In genomic region chr20:41249781-41250281, GRCh38 we compare ENCODE assay signal across 9 cellular contexts.
DNase-seq lines count a peak whose midpoint lies in the region; ATAC-seq and TF ChIP-seq lines count a peak whose summit lies in the region.
"Had no signal": no experiment of that assay in that cellular context is flagged by ENCODE, and none has a peak within 500 bp of the region (broad histone marks: within the 10 kb centered on the region; RNA-seq: fewer than 3 reads in every experiment).

No MANE protein-coding gene starts in this region.

- intact Hi-C loops in right cardiac atrium (cut with DNase I): loop anchor here (5.0 to 10.0 kb wide), 3 partner anchors 55 to 85 kb away; partner anchors contain the start of gene ZHX3 (in 1 of the 4)

- H3K4me1 ChIP-seq in right cardiac atrium (ENCODE audit: control insufficient read depth, insufficient read depth, low read length): peaks cover 29% of the 10 kb centered on the region

- H3K4me3 Mint-ChIP-seq in stimulated activated naive CD8-positive, alpha-beta T cell treated with anti-CD3 and anti-CD28 coated beads, Interleukin-15, Interleukin-2, amounts not matched to agents 100 ng/mL and 50 ng/mL, for 24 hours: no peak overlapping the region
- H3K4me3 Mint-ChIP-seq: activated naive CD8-positive, alpha-beta T cell treated with anti-CD3 and anti-CD28 coated beads, Interleukin-2, amount 10 ng/mL, durations not matched to agents 7 days and 5 days had no signal

- 38% methylated on average over 4 of the region's 4 CpGs for WGBS in right cardiac atrium

- H3K9me3 Mint-ChIP-seq in stimulated activated naive CD8-positive, alpha-beta T cell treated with anti-CD3 and anti-CD28 coated beads, Interleukin-15, Interleukin-2, amounts not matched to agents 100 ng/mL and 50 ng/mL, for 24 hours: no peaks in the 10 kb centered on the region
- H3K9me3 Mint-ChIP-seq: activated naive CD8-positive, alpha-beta T cell treated with anti-CD3 and anti-CD28 coated beads, Interleukin-2, amount 10 ng/mL, durations not matched to agents 7 days and 5 days had no signal

- H3K4me1 Mint-ChIP-seq in stimulated activated naive CD8-positive, alpha-beta T cell treated with anti-CD3 and anti-CD28 coated beads, Interleukin-15, Interleukin-2, amounts not matched to agents 100 ng/mL and 50 ng/mL, for 24 hours (ENCODE audit: low read depth): peaks cover 37% of the 10 kb centered on the region

- H3K4me3 ChIP-seq in WI38 (ENCODE audit: low read depth, low read length): no peak overlapping the region
- H3K4me3 ChIP-seq in right cardiac atrium (ENCODE audit: low read length): no peak overlapping the region
- H3K4me3 ChIP-seq in skeletal muscle cell (ENCODE audit: low read depth, low read length): no peak overlapping the region

- no peaks in the 10 kb centered on the region for H3K27me3 Mint-ChIP-seq in stimulated activated naive CD8-positive, alpha-beta T cell treated with anti-CD3 and anti-CD28 coated beads, Interleukin-15, Interleukin-2, amounts not matched to agents 100 ng/mL and 50 ng/mL, for 24 hours
- H3K27me3 Mint-ChIP-seq: activated naive CD8-positive, alpha-beta T cell treated with anti-CD3 and anti-CD28 coated beads, Interleukin-2, amount 10 ng/mL, durations not matched to agents 7 days and 5 days had no signal

- no peaks in the 10 kb centered on the region for H3K36me3 Mint-ChIP-seq in stimulated activated naive CD8-positive, alpha-beta T cell treated with anti-CD3 and anti-CD28 coated beads, Interleukin-15, Interleukin-2, amounts not matched to agents 100 ng/mL and 50 ng/mL, for 24 hours (ENCODE audit: low read depth)

- ATAC-seq in stimulated activated naive CD8-positive, alpha-beta T cell treated with anti-CD3 and anti-CD28 coated beads, Interleukin-15, Interleukin-2, amounts not matched to agents 100 U/mL and 50 U/mL, for 24 hours: no peak
- ATAC-seq in right cardiac atrium (peak; percentile 10 to 56), HG03045 (IDR thresholded peaks at IDR 0.05; ENCODE audit: unreplicated experiment) (no peak), GM19467 (IDR thresholded peaks at IDR 0.05; ENCODE audit: unreplicated experiment) (no peak)

- H3K27ac Mint-ChIP-seq in stimulated activated naive CD8-positive, alpha-beta T cell treated with anti-CD3 and anti-CD28 coated beads, Interleukin-15, Interleukin-2, amounts not matched to agents 100 ng/mL and 50 ng/mL, for 24 hours: peak overlapping the region; percentile 29
- H3K27ac Mint-ChIP-seq: activated naive CD8-positive, alpha-beta T cell treated with anti-CD3 and anti-CD28 coated beads, Interleukin-2, amount 10 ng/mL, durations not matched to agents 7 days and 5 days had no signal

- no peak for DNase-seq in stimulated activated naive CD8-positive, alpha-beta T cell treated with anti-CD3 and anti-CD28 coated beads, Interleukin-15, Interleukin-2, amounts not matched to agents 100 U/mL and 50 U/mL, for 24 hours
- DNase-seq in right cardiac atrium (peak in 2 of 3 donors; percentile 36 to 67), skeletal muscle cell (ENCODE audit: low read depth) (peak; percentile 36), DMS53 (lab: John Stamatoyannopoulos, UW) (no peak)
- DNase-seq: activated naive CD8-positive, alpha-beta T cell treated with anti-CD3 and anti-CD28 coated beads, Interleukin-2, amount 10 ng/mL, durations not matched to agents 7 days and 5 days had no signal

- H3K27me3 ChIP-seq in right cardiac atrium (ENCODE audit: control insufficient read depth, insufficient read depth): no peaks in the 10 kb centered on the region

- peak; percentile 17 for TF ChIP-seq CTCF in WI38 (IDR thresholded peaks at IDR 0.05; ENCODE audit: low read depth, low read length)

- H3K27ac ChIP-seq in right cardiac atrium (ENCODE audit: low read length): peak overlapping the region; percentile 98

- no peaks in the 10 kb centered on the region for H3K9me3 ChIP-seq in right cardiac atrium (ENCODE audit: control insufficient read depth, low read length)

Comparison
In these comparisons a context has a peak if more than half of its experiments do, and no peak if none do; other contexts are left out.
1. ATAC-seq: peak in right cardiac atrium (2 of 2); none in stimulated activated naive CD8-positive, alpha-beta T cell treated with anti-CD3 and anti-CD28 coated beads, Interleukin-15, Interleukin-2, amounts not matched to agents 100 U/mL and 50 U/mL, for 24 hours (single experiment), HG03045 (single experiment) and GM19467 (single experiment).
2. DNase-seq: peak in right cardiac atrium (2 of 3) and skeletal muscle cell (single experiment); none in stimulated activated naive CD8-positive, alpha-beta T cell treated with anti-CD3 and anti-CD28 coated beads, Interleukin-15, Interleukin-2, amounts not matched to agents 100 U/mL and 50 U/mL, for 24 hours (single experiment) and DMS53 (single experiment).